Comparison of ENCODE assay signal across 31 cellular contexts in the genomic region with DNA sequence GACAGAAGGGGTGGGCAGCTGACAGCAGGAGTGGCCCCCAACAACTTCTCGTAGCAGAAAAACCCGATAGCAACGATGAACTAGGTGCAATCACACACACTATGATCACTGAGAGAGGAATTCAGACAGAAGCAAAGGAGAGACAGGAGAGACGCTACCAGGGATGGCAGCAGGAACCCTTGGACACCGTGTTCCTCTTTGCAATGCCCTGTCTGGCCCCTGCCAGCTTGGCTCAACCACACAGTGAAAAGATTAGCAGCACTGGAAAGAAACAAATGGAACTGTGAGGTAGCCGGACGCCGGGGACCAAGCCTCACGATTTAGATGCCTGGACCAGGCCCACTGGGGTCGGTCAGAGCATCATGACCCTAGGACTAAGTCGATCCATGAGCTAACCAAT. TPM values are rescaled to one million over a fixed set of nuclear protein-coding genes. Genes with fewer than 3 reads are reported as not detected.
DNase-seq lines count a peak whose midpoint lies in the region; ATAC-seq lines count a peak whose summit lies in the region.
"Had no signal": no experiment of that assay in that cellular context is flagged by ENCODE, and none has a peak within 500 bp of the region (broad histone marks: within the 10 kb centered on the region; RNA-seq: fewer than 3 reads in every experiment).

No MANE protein-coding gene starts in this region.

- H3K4ac ChIP-seq in trophoblast cell (ENCODE audit: low read depth, low read length), result no peak overlapping the region

- H2AFZ ChIP-seq in trophoblast cell (ENCODE audit: insufficient read depth, low read length, poor library complexity), result no peak overlapping the region
- H2AFZ ChIP-seq: GM23338 had no signal

- H3K4me1 ChIP-seq in skeletal muscle tissue (ENCODE audit: control insufficient read depth in 3 of 3, insufficient read depth in 3 of 3, low read length in 3 of 3) (peaks cover 26 to 49% (median 33%) of the 10 kb centered on the region in 3 donors), trophoblast cell (ENCODE audit: control insufficient read depth in 1 of 2, insufficient read depth in 2 of 2, low read length in 2 of 2) (peaks cover 13 to 21% of the 10 kb centered on the region in 2 experiments)

- peaks cover 11% of the 10 kb centered on the region for H3K36me3 Mint-ChIP-seq in T-helper 2 cell treated with Interferon-gamma antibody and Interleukin-4, amounts not matched to agents 5 μg/mL and 100 μg/mL, for 36 hours (ENCODE audit: low read depth)
- no peaks in the 10 kb centered on the region for H3K36me3 Mint-ChIP-seq in T-helper 17 cell (ENCODE audit: low read depth)

- no peak overlapping the region for H4K12ac ChIP-seq in trophoblast cell (ENCODE audit: low read depth, low read length)

- ATAC-seq in T-helper 17 cell (no peak), left ventricle myocardium superior (peak; percentile 62), HG03175 (IDR thresholded peaks at IDR 0.05; ENCODE audit: unreplicated experiment) (no peak), GM18868 (IDR thresholded peaks at IDR 0.05; ENCODE audit: unreplicated experiment) (no peak)
- ATAC-seq: GM23338; K562; left lung; stimulated activated naive B cell treated with anti-CD40 and anti-IgM and Interleukin-4, amounts not matched to agents 10 μg/mL and 1 μg/mL and 100 μg/mL, for 72 hours had no signal

- H3K4me3 Mint-ChIP-seq in T-helper 2 cell treated with Interferon-gamma antibody and Interleukin-4, amounts not matched to agents 5 μg/mL and 100 μg/mL, for 36 hours, result no peak overlapping the region
- peak overlapping the region; percentile 71 for H3K4me3 Mint-ChIP-seq in T-helper 17 cell
- H3K4me3 Mint-ChIP-seq: activated CD4-positive, alpha-beta memory T cell treated with anti-CD3 and anti-CD28 coated beads for 36 hours; activated naive CD4-positive, alpha-beta T cell treated with anti-CD3 and anti-CD28 coated beads for 36 hours; GM23338; stimulated activated naive B cell treated with anti-CD40 and anti-IgM and Interleukin-4, amounts not matched to agents 10 μg/mL and 1 μg/mL and 100 μg/mL, for 72 hours had no signal

- H3K9ac ChIP-seq in skeletal muscle tissue (ENCODE audit: low read depth in 1 of 3, low read length in 3 of 3) (peak overlapping the region in 2 of 3 donors; percentile 7 to 74), trophoblast cell (ENCODE audit: low read length) (no peak overlapping the region)

- WGBS in trophoblast cell (ENCODE audit: extremely low coverage, insufficient coverage, insufficient read length), result no CpG with 5 or more reads among the region's 11 CpGs

- H3K18ac ChIP-seq in trophoblast cell (ENCODE audit: low read length), result no peak overlapping the region

- H3K27me3 Mint-ChIP-seq in T-helper 2 cell treated with Interferon-gamma antibody and Interleukin-4, amounts not matched to agents 5 μg/mL and 100 μg/mL, for 36 hours (ENCODE audit: low read depth), result no peaks in the 10 kb centered on the region
- H3K27me3 Mint-ChIP-seq in T-helper 17 cell, result no peaks in the 10 kb centered on the region
- H3K27me3 Mint-ChIP-seq: activated CD4-positive, alpha-beta memory T cell treated with anti-CD3 and anti-CD28 coated beads for 36 hours; stimulated activated naive B cell treated with anti-CD40 and anti-IgM and Interleukin-4, amounts not matched to agents 10 μg/mL and 1 μg/mL and 100 μg/mL, for 72 hours had no signal

- H3K27ac Mint-ChIP-seq in T-helper 2 cell treated with Interferon-gamma antibody and Interleukin-4, amounts not matched to agents 5 μg/mL and 100 μg/mL, for 36 hours, result peak overlapping the region; percentile 1
- peak overlapping the region; percentile 80 for H3K27ac Mint-ChIP-seq in T-helper 17 cell
- H3K27ac Mint-ChIP-seq: activated CD4-positive, alpha-beta memory T cell treated with anti-CD3 and anti-CD28 coated beads for 36 hours; activated naive CD4-positive, alpha-beta T cell treated with anti-CD3 and anti-CD28 coated beads for 36 hours; GM23338; stimulated activated naive B cell treated with anti-CD40 and anti-IgM and Interleukin-4, amounts not matched to agents 10 μg/mL and 1 μg/mL and 100 μg/mL, for 72 hours had no signal

- H3K36me3 ChIP-seq in skeletal muscle tissue (ENCODE audit: control insufficient read depth in 3 of 3, insufficient read depth in 3 of 3, low read length in 3 of 3) (peaks cover 6 to 15% (median 7%) of the 10 kb centered on the region in 3 donors), trophoblast cell (ENCODE audit: control insufficient read depth in 1 of 2, insufficient read depth in 2 of 2, low read length in 2 of 2) (peaks cover 29 to 33% of the 10 kb centered on the region in 2 experiments)

- peaks cover 2% of the 10 kb centered on the region for H3K79me2 ChIP-seq in trophoblast cell (ENCODE audit: control insufficient read depth, insufficient read depth, low read length, poor library complexity)

- H3K79me1 ChIP-seq in trophoblast cell (ENCODE audit: low read length), result peaks cover 4% of the 10 kb centered on the region

- no peak overlapping the region for H3K14ac ChIP-seq in trophoblast cell (ENCODE audit: low read length)

- H3K4me1 Mint-ChIP-seq in T-helper 2 cell treated with Interferon-gamma antibody and Interleukin-4, amounts not matched to agents 5 μg/mL and 100 μg/mL, for 36 hours (ENCODE audit: low read depth), result peaks cover 7% of the 10 kb centered on the region
- H3K4me1 Mint-ChIP-seq in T-helper 17 cell, result peaks cover 18% of the 10 kb centered on the region

- H2AK5ac ChIP-seq in trophoblast cell (ENCODE audit: low read length), result no peak overlapping the region

- no peak overlapping the region for H2BK5ac ChIP-seq in trophoblast cell (ENCODE audit: low read depth, low read length, poor library complexity)

- H3K27ac ChIP-seq in skeletal muscle tissue (ENCODE audit: low read depth, low read length) (peak overlapping the region; percentile 56), trophoblast cell (ENCODE audit: low read depth, low read length) (no peak overlapping the region)
- H3K27ac ChIP-seq: brain microvascular endothelial cell, left lung, skin epidermis had no signal

- no peak overlapping the region for H3K4me2 ChIP-seq in trophoblast cell (ENCODE audit: low read length)
- H3K4me2 ChIP-seq: GM23338 had no signal

- intact Hi-C loops in left ventricle myocardium superior (cut with micrococcal nuclease), result no loop called here

- H3K27me3 ChIP-seq in skeletal muscle tissue (ENCODE audit: control insufficient read depth in 3 of 3, insufficient read depth in 3 of 3, low read length in 3 of 3) (no peaks in the 10 kb centered on the region), trophoblast cell (ENCODE audit: insufficient read depth, low read length) (no peaks in the 10 kb centered on the region)
- H3K27me3 ChIP-seq: brain microvascular endothelial cell had no signal

- peak overlapping the region in 2 of 3 donors; percentile 35 to 38 for H3K4me3 ChIP-seq in skeletal muscle tissue (ENCODE audit: low read length in 3 of 3)
- no peak overlapping the region for H3K4me3 ChIP-seq in trophoblast cell (ENCODE audit: low read depth, low read length)
- H3K4me3 ChIP-seq: GM23338, K562, left lung, skin epidermis had no signal

- no peak overlapping the region for H3K23ac ChIP-seq in trophoblast cell (ENCODE audit: low read length)

- H3K9me3 Mint-ChIP-seq in T-helper 2 cell treated with Interferon-gamma antibody and Interleukin-4, amounts not matched to agents 5 μg/mL and 100 μg/mL, for 36 hours, result no peaks in the 10 kb centered on the region
- H3K9me3 Mint-ChIP-seq: activated CD4-positive, alpha-beta memory T cell treated with anti-CD3 and anti-CD28 coated beads for 36 hours; activated naive CD4-positive, alpha-beta T cell treated with anti-CD3 and anti-CD28 coated beads for 36 hours; GM23338; stimulated activated naive B cell treated with anti-CD40 and anti-IgM and Interleukin-4, amounts not matched to agents 10 μg/mL and 1 μg/mL and 100 μg/mL, for 72 hours had no signal

- no peak overlapping the region for H4K91ac ChIP-seq in trophoblast cell (ENCODE audit: low read depth, low read length)

- H2BK120ac ChIP-seq in trophoblast cell (ENCODE audit: insufficient read depth, low read length, poor library complexity), result no peak overlapping the region

- no peak for DNase-seq in T-helper 2 cell treated with Interferon-gamma antibody and Interleukin-4, amounts not matched to agents 5 μg/mL and 100 μg/mL, for 36 hours (ENCODE audit: low spot score)
- DNase-seq in T-helper 2 cell (no peak), T-helper 17 cell (no peak), left ventricle myocardium superior (peak; percentile 64), trophoblast cell (no peak)
- DNase-seq: activated CD4-positive, alpha-beta memory T cell treated with anti-CD3 and anti-CD28 coated beads for 36 hours; activated CD4-positive, CD25-positive, alpha-beta regulatory T cell treated with anti-CD3 and anti-CD28 coated beads, Interleukin-2, amount 50 U/mL, for 72 hours; activated naive CD4-positive, alpha-beta T cell treated with anti-CD3 and anti-CD28 coated beads for 36 hours; amygdala; brain microvascular endothelial cell; effector CD4-positive, alpha-beta T cell; left lung; NCI-H1048; NCI-H1694; NCI-H2171; NCI-H82; occipital lobe; RPMI8226; stimulated activated naive B cell treated with anti-CD40 and anti-IgM and Interleukin-4, amounts not matched to agents 10 μg/mL and 1 μg/mL and 100 μg/mL, for 72 hours had no signal

- H4K8ac ChIP-seq in trophoblast cell (ENCODE audit: low read depth, low read length), result no peak overlapping the region

- no peaks in the 10 kb centered on the region for H3K9me3 ChIP-seq in T-helper 17 cell (ENCODE audit: control insufficient read depth, low read length, poor library complexity, severe bottlenecking)
- no peaks in the 10 kb centered on the region for H3K9me3 ChIP-seq in skeletal muscle tissue (ENCODE audit: control insufficient read depth in 3 of 3, low read length in 3 of 3)
- H3K9me3 ChIP-seq in trophoblast cell (ENCODE audit: insufficient read depth, low read depth, low read length), result peaks cover under 1% of the 10 kb centered on the region
- H3K9me3 ChIP-seq: left lung had no signal

- H2BK12ac ChIP-seq in trophoblast cell (ENCODE audit: low read length), result no peak overlapping the region

RNA-seq across cellular contexts. Expression of a gene that starts 23.6 kb away (rescaled TPM):
- 10 to 100 TPM; 88.2 to 95.8 TPM for total RNA-seq in T-helper 17 cell
- total RNA-seq in left ventricle myocardium superior, result 18.2 TPM
- 6.3 TPM for total RNA-seq in skeletal muscle tissue
- 28.8 and 29.9 TPM in 2 replicates for polyA plus RNA-seq in trophoblast cell (2013)

RNA-seq across cellular contexts. Expression of a gene that starts 30.2 kb away (rescaled TPM):
- total RNA-seq in T-helper 17 cell, result 10 to 100 TPM; 23.3 to 24.7 TPM
- 15.7 TPM for total RNA-seq in left ventricle myocardium superior
- 4.7 TPM for total RNA-seq in skeletal muscle tissue
- polyA plus RNA-seq in trophoblast cell (2013), result 8.6 and 8.7 TPM in 2 replicates

RNA-seq across cellular contexts. Expression of a gene that starts 37.7 kb away (rescaled TPM):
- total RNA-seq in T-helper 17 cell (under 1 TPM in 1 of 2 donors, not detected in 1; 0.31 TPM), left ventricle myocardium superior (2.0 TPM), skeletal muscle tissue (not detected)
- polyA plus RNA-seq in trophoblast cell (2013), result 0.47 and 0.49 TPM in 2 replicates
- total RNA-seq: Daoy, NCI-H460, occipital lobe had no signal
- polyA plus RNA-seq: GM23338 had no signal

RNA-seq across cellular contexts. Expression of a gene that starts 52.1 kb away (rescaled TPM):
- total RNA-seq in T-helper 17 cell (not detected), left ventricle myocardium superior (not detected), skeletal muscle tissue (not detected)
- polyA plus RNA-seq in trophoblast cell (2013), result not detected in 2 replicates
- total RNA-seq: activated CD4-positive, alpha-beta memory T cell treated with anti-CD3 and anti-CD28 coated beads for 36 hours; activated naive CD4-positive, alpha-beta T cell treated with anti-CD3 and anti-CD28 coated beads for 36 hours; Daoy; GM23338; HT1080; left lung; mesenteric fat pad; NCI-H460; occipital lobe; T-helper 1 cell treated with Interleukin-12 subunit alpha and Interleukin-12 subunit beta and Interleukin-4 antibody, amounts not matched to agents 30 ng/mL and 1 ng/mL, for 36 hours; ureter had no signal
- polyA plus RNA-seq: GM23338 had no signal

RNA-seq across cellular contexts. Expression of a gene that starts 55.7 kb away (rescaled TPM):
- 10 to 100 TPM; 39.6 to 51.6 TPM for total RNA-seq in T-helper 17 cell
- 5.4 TPM for total RNA-seq in left ventricle myocardium superior
- 2.6 TPM for total RNA-seq in skeletal muscle tissue
- 2.5 and 2.6 TPM in 2 replicates for polyA plus RNA-seq in trophoblast cell (2013)
